ENCODE assay signal across 1 cellular context in the genomic region with DNA sequence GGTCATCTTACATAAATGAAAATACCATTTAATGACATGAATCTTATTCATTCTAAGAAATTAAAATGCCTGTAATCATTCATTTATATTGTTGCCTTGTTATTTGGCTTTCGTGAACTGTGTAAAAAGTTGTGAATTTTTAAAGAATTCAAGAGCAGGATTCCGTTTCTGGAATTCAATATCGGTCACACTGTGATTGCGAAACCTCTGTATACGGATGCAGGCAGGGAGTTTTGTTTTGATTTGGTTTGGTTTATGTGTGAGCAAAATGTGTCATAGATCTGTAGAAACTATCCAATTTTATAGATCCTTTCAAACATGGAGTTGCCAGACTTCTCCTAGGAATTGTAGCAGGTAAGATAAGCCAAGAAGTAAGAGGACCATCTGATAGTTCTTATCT.
TF ChIP-seq lines count a peak whose summit lies in the region.

No MANE protein-coding gene starts in this region.

TF ChIP-seq in K562, 482 proteins besides CTCF, POLR2A, EP300 and RAD21 (continued from another document):
- TF ChIP-seq, protein P1, sequence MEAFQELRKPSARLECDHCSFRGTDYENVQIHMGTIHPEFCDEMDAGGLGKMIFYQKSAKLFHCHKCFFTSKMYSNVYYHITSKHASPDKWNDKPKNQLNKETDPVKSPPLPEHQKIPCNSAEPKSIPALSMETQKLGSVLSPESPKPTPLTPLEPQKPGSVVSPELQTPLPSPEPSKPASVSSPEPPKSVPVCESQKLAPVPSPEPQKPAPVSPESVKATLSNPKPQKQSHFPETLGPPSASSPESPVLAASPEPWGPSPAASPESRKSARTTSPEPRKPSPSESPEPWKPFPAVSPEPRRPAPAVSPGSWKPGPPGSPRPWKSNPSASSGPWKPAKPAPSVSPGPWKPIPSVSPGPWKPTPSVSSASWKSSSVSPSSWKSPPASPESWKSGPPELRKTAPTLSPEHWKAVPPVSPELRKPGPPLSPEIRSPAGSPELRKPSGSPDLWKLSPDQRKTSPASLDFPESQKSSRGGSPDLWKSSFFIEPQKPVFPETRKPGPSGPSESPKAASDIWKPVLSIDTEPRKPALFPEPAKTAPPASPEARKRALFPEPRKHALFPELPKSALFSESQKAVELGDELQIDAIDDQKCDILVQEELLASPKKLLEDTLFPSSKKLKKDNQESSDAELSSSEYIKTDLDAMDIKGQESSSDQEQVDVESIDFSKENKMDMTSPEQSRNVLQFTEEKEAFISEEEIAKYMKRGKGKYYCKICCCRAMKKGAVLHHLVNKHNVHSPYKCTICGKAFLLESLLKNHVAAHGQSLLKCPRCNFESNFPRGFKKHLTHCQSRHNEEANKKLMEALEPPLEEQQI (IDR thresholded peaks at IDR 0.05), result no peak
- no peak for TF ChIP-seq MBD2 (IDR thresholded peaks at IDR 0.05; ENCODE audit: borderline replicate concordance, low read depth)
- TF ChIP-seq ZSCAN32 (CRISPR knock-in tag; IDR thresholded peaks at IDR 0.05), result no peak
- TF ChIP-seq, protein P2, sequence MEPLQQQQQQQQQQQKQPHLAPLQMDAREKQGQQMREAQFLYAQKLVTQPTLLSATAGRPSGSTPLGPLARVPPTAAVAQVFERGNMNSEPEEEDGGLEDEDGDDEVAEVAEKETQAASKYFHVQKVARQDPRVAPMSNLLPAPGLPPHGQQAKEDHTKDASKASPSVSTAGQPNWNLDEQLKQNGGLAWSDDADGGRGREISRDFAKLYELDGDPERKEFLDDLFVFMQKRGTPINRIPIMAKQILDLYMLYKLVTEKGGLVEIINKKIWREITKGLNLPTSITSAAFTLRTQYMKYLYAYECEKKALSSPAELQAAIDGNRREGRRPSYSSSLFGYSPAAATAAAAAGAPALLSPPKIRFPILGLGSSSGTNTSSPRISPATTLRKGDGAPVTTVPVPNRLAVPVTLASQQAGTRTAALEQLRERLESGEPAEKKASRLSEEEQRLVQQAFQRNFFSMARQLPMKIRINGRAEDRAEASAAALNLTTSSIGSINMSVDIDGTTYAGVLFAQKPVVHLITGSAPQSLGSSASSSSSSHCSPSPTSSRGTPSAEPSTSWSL (CRISPR knock-in tag; IDR thresholded peaks at IDR 0.05; ENCODE audit: borderline replicate concordance), result no peak
- TF ChIP-seq KHSRP (IDR thresholded peaks at IDR 0.05), result no peak
- no peak for TF ChIP-seq CEBPG (CRISPR knock-in tag; IDR thresholded peaks at IDR 0.05)
- TF ChIP-seq CEBPG (tag; conservative IDR thresholded peaks at IDR 0.05 in 1 of 2, IDR thresholded peaks at IDR 0.05 in 1 of 2), result peak in 1 of 2 experiments; percentile 66; a peak in 2 of 4 replicates
